In genomic region chr7:136549756-136550155, GRCh38 we compare ENCODE assay signal across 1 cellular context.
TF ChIP-seq lines count a peak whose summit lies in the region.

No MANE protein-coding gene starts in this region.

TF ChIP-seq in K562, 482 proteins besides CTCF, POLR2A, EP300 and RAD21 (continued from another document):
- TF ChIP-seq, protein P1, sequence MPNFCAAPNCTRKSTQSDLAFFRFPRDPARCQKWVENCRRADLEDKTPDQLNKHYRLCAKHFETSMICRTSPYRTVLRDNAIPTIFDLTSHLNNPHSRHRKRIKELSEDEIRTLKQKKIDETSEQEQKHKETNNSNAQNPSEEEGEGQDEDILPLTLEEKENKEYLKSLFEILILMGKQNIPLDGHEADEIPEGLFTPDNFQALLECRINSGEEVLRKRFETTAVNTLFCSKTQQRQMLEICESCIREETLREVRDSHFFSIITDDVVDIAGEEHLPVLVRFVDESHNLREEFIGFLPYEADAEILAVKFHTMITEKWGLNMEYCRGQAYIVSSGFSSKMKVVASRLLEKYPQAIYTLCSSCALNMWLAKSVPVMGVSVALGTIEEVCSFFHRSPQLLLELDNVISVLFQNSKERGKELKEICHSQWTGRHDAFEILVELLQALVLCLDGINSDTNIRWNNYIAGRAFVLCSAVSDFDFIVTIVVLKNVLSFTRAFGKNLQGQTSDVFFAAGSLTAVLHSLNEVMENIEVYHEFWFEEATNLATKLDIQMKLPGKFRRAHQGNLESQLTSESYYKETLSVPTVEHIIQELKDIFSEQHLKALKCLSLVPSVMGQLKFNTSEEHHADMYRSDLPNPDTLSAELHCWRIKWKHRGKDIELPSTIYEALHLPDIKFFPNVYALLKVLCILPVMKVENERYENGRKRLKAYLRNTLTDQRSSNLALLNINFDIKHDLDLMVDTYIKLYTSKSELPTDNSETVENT (CRISPR knock-in tag; IDR thresholded peaks at IDR 0.05) = no peak
- no peak for TF ChIP-seq MBD2 (IDR thresholded peaks at IDR 0.05; ENCODE audit: borderline replicate concordance, low read depth)
